9 cellular contexts compared by ENCODE assay signal in the genomic region with DNA sequence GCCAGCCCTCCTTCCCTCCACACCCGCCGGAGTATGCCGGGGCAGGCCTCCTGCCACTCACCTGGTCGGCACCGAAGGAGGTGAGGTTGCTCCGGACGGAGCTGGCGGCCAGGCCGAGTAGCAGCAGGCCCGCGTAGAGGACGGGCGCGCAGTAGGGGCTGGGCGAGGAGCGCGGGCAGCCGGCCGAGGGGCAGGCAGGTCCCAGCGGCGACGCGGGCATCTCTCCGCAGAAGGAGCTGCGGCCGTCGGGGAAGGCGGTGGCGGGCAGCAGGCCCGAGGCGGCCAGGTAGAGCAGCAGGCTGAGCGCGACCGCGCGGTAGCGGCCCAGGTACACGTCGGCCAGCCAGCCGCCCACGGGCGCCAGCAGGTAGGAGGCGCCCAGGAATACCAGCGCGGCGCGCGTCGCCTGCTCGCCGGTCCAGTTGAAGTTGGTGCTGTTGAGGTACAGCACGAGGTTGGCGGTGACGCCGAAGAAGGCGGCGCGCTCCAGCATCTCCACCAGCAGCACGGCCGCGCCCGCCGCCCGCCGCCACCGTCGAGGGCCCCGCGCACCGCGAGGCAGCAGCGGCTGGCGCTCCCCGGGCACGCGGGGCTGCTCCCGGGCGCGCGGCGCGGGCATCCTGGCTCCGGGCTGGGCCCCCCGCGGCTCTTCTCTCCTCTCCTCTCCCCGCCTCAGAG. TPM values are rescaled to one million over a fixed set of nuclear protein-coding genes. Genes with fewer than 3 reads are reported as not detected.
DNase-seq lines count a peak whose midpoint lies in the region; ATAC-seq and TF ChIP-seq lines count a peak whose summit lies in the region.
"Had no signal": no experiment of that assay in that cellular context is flagged by ENCODE, and none has a peak within 500 bp of the region (broad histone marks: within the 10 kb centered on the region; RNA-seq: fewer than 3 reads in every experiment).

No MANE protein-coding gene starts in this region.

- H3K9ac ChIP-seq in mucosa of stomach (ENCODE audit: low read length) = peak overlapping the region; percentile 59

- no peak for TF ChIP-seq POLR2A in uterus (IDR thresholded peaks at IDR 0.05)

- H3K36me3 ChIP-seq in mucosa of stomach (ENCODE audit: control insufficient read depth, insufficient read depth, low read length) (no peaks in the 10 kb centered on the region), uterus (no peaks in the 10 kb centered on the region)

- peak; percentile 3 for ATAC-seq in Right ventricle myocardium inferior

- H3K9me3 ChIP-seq in mucosa of stomach (ENCODE audit: control insufficient read depth, low read length) (no peaks in the 10 kb centered on the region), uterus (no peaks in the 10 kb centered on the region)

- intact Hi-C loops in Right ventricle myocardium inferior (cut with DNase I) = loop anchor here (5.0 kb wide), 1 partner anchor 34 kb away; no protein-coding TSS in a partner anchor
- intact Hi-C loops in cardiac septum (cut with DNase I) = no loop called here
- intact Hi-C loops in uterus (cut with DNase I; ENCODE audit: low total_unique reads) = no loop called here

- H3K27ac ChIP-seq in coronary artery = peak overlapping the region; percentile 80 to 93
- H3K27ac ChIP-seq in uterus = peak overlapping the region; percentile 94 to 96

- DNase-seq in Right ventricle myocardium inferior (ENCODE audit: missing footprints) = no peak
- no peak for DNase-seq in cardiac septum (ENCODE audit: low spot score)
- DNase-seq in coronary artery (ENCODE audit: low spot score) = no peak
- peak in 1 of 2 donors; percentile 51 for DNase-seq in uterus
- no peak for DNase-seq in DMS 273 (lab: John Stamatoyannopoulos, UW; ENCODE audit: unreplicated experiment)
- no peak for DNase-seq in NCI-H510A treated with DMSO at 0.1 percent for 48 hours (lab: John Stamatoyannopoulos, UW)
- no peak for DNase-seq in C1 segment of cervical spinal cord (lab: John Stamatoyannopoulos, UW)

- H3K27me3 ChIP-seq in mucosa of stomach (ENCODE audit: control insufficient read depth, insufficient read depth, low read length) (no peaks in the 10 kb centered on the region), uterus (no peaks in the 10 kb centered on the region)

- H3K4me1 ChIP-seq in mucosa of stomach (ENCODE audit: control insufficient read depth, insufficient read depth, low read length) (peaks cover 9% of the 10 kb centered on the region), uterus (peaks cover 0 to 9% of the 10 kb centered on the region in 2 donors)

- TF ChIP-seq CTCF in coronary artery (IDR thresholded peaks at IDR 0.05) (no peak), uterus (IDR thresholded peaks at IDR 0.05) (no peak)

- peak overlapping the region; percentile 69 for H3K4me3 ChIP-seq in coronary artery
- H3K4me3 ChIP-seq in mucosa of stomach (ENCODE audit: low read length) = no peak overlapping the region
- H3K4me3 ChIP-seq in uterus = peak overlapping the region; percentile 55 to 63

RNA-seq across cellular contexts. Expression of gene SLC15A3, which starts 0.9 kb away (rescaled TPM):
- total RNA-seq in Right ventricle myocardium inferior (20.8 TPM), cardiac septum (11.6 TPM), uterus (10 to 100 TPM in 3 of 4 donors, 1 to 10 TPM in 1; 5.9 to 44.5 (median 28.7) TPM)

RNA-seq across cellular contexts. Expression of gene CD6, which starts 20.4 kb away (rescaled TPM):
- total RNA-seq in Right ventricle myocardium inferior = 0.22 TPM
- total RNA-seq in cardiac septum = 0.86 TPM
- 1 to 10 TPM in 1 of 4 donors, under 1 TPM in 2, not detected in 1; 0.26 to 2.0 (median 0.91) TPM for total RNA-seq in uterus
- total RNA-seq: SK-MEL-5 had no signal

RNA-seq across cellular contexts. Expression of gene TMEM132A, which starts 26.8 kb away (rescaled TPM):
- 6.3 TPM for total RNA-seq in Right ventricle myocardium inferior
- total RNA-seq in cardiac septum = 4.9 TPM
- 10 to 100 TPM in 2 of 4 donors, under 1 TPM in 2; under 0.01 to 47.7 (median 7.7) TPM for total RNA-seq in uterus

RNA-seq across cellular contexts. Expression of gene TMEM109, which starts 37.1 kb away (rescaled TPM):
- total RNA-seq in Right ventricle myocardium inferior (97.5 TPM), cardiac septum (80.2 TPM), uterus (100 to 1,000 TPM in 1 of 4 donors, 10 to 100 TPM in 3; 37.1 to 155 (median 75.3) TPM)

RNA-seq across cellular contexts. Expression of gene PRPF19, which starts 44.7 kb away (rescaled TPM):
- total RNA-seq in Right ventricle myocardium inferior (41.1 TPM), cardiac septum (32.5 TPM), uterus (10 to 100 TPM; 19.4 to 70.1 (median 50.2) TPM)
